Comparison of ENCODE assay signal across 24 cellular contexts in genomic region chr19:6963259-6963852, GRCh38. TPM values are rescaled to one million over a fixed set of nuclear protein-coding genes. Genes with fewer than 3 reads are reported as not detected.
"Had no signal": no experiment of that assay in that cellular context is flagged by ENCODE, and none has a peak within 500 bp of the region (broad histone marks: within the 10 kb centered on the region; RNA-seq: fewer than 3 reads in every experiment).

No MANE protein-coding gene starts in this region.

- H3K27ac Mint-ChIP-seq: activated naive CD4-positive, alpha-beta T cell treated with anti-CD3 and anti-CD28 coated beads, Interleukin-2, amount 10 ng/mL, durations not matched to agents 7 days and 5 days; activated naive CD8-positive, alpha-beta T cell treated with anti-CD3 and anti-CD28 coated beads, Interleukin-2, amount 10 ng/mL, durations not matched to agents 7 days and 5 days; activated T-helper 1 cell treated with anti-CD3 and anti-CD28 coated beads, Interleukin-12 subunit alpha, Interleukin-12 subunit beta, Interleukin-2, Interleukin-4 antibody, amounts not matched to agents 30 ng/mL and 10 ng/mL and 1 ng/mL, durations not matched to agents 14 hours and 24 hours and 36 hours; dendritic cell treated with granulocyte-macrophage colony-stimulating factor and Interleukin-4, amounts not matched to agents 40 ng/mL and 50 ng/mL, for 4 days; endodermal cell had no signal

- H3K27me3 ChIP-seq: tibial artery, upper lobe of right lung had no signal

- H3K36me3 Mint-ChIP-seq: activated naive CD4-positive, alpha-beta T cell treated with anti-CD3 and anti-CD28 coated beads, Interleukin-2, amount 10 ng/mL, durations not matched to agents 7 days and 5 days; naive thymus-derived CD8-positive, alpha-beta T cell had no signal

- H3K9me3 ChIP-seq: spleen, suprapubic skin, tibial artery, upper lobe of right lung had no signal

- DNase-seq: activated naive CD8-positive, alpha-beta T cell treated with anti-CD3 and anti-CD28 coated beads, Interleukin-2, amount 10 ng/mL, durations not matched to agents 7 days and 5 days; caudate nucleus; foreskin fibroblast; midbrain; posterior cingulate gyrus; right cardiac atrium; spleen; T1000; tibial artery; upper lobe of right lung had no signal

- H3K9me3 Mint-ChIP-seq: dendritic cell treated with granulocyte-macrophage colony-stimulating factor and Interleukin-4, amounts not matched to agents 40 ng/mL and 50 ng/mL, for 4 days had no signal

- H3K4me3 Mint-ChIP-seq: activated naive CD4-positive, alpha-beta T cell treated with anti-CD3 and anti-CD28 coated beads, Interleukin-2, amount 10 ng/mL, durations not matched to agents 7 days and 5 days; activated naive CD8-positive, alpha-beta T cell treated with anti-CD3 and anti-CD28 coated beads, Interleukin-2, amount 10 ng/mL, durations not matched to agents 7 days and 5 days; activated T-helper 1 cell treated with anti-CD3 and anti-CD28 coated beads, Interleukin-12 subunit alpha, Interleukin-12 subunit beta, Interleukin-2, Interleukin-4 antibody, amounts not matched to agents 30 ng/mL and 10 ng/mL and 1 ng/mL, durations not matched to agents 14 hours and 24 hours and 36 hours; dendritic cell treated with granulocyte-macrophage colony-stimulating factor and Interleukin-4, amounts not matched to agents 40 ng/mL and 50 ng/mL, for 4 days; endodermal cell; naive thymus-derived CD8-positive, alpha-beta T cell; neural crest cell had no signal

- H3K27ac ChIP-seq: spleen, suprapubic skin, tibial artery, upper lobe of right lung, WERI-Rb-1 had no signal

- H3K4me1 ChIP-seq: spleen, suprapubic skin, tibial artery, upper lobe of right lung had no signal

- H3K4me3 ChIP-seq: spleen, suprapubic skin, tibial artery, upper lobe of right lung had no signal

- H3K36me3 ChIP-seq: spleen, suprapubic skin, tibial artery, upper lobe of right lung, WERI-Rb-1 had no signal

- H3K4me1 Mint-ChIP-seq: activated naive CD4-positive, alpha-beta T cell treated with anti-CD3 and anti-CD28 coated beads, Interleukin-2, amount 10 ng/mL, durations not matched to agents 7 days and 5 days; endodermal cell; neural crest cell had no signal

- H3K27me3 Mint-ChIP-seq: dendritic cell treated with granulocyte-macrophage colony-stimulating factor and Interleukin-4, amounts not matched to agents 40 ng/mL and 50 ng/mL, for 4 days; naive thymus-derived CD8-positive, alpha-beta T cell had no signal

- ATAC-seq: activated CD4-positive, CD25-positive, alpha-beta regulatory T cell treated with anti-CD3 and anti-CD28 coated beads, Interleukin-2, amount 50 U/mL, for 24 hours; esophagus mucosa; naive thymus-derived CD8-positive, alpha-beta T cell; right cardiac atrium; upper lobe of right lung had no signal

RNA-seq across cellular contexts. Expression of gene MBD3L2B, which starts 57.9 kb away (rescaled TPM):
- total RNA-seq: activated CD8-positive, alpha-beta memory T cell treated with anti-CD3 and anti-CD28 coated beads for 36 hours; activated naive CD8-positive, alpha-beta T cell treated with anti-CD3 and anti-CD28 coated beads, Interleukin-2, amount 10 ng/mL, durations not matched to agents 7 days and 5 days; activated T-helper 1 cell treated with anti-CD3 and anti-CD28 coated beads, Interleukin-12 subunit alpha, Interleukin-12 subunit beta, Interleukin-2, Interleukin-4 antibody, amounts not matched to agents 30 ng/mL and 10 ng/mL and 1 ng/mL, durations not matched to agents 14 hours and 24 hours and 36 hours; endodermal cell; esophagus mucosa; kidney epithelial cell; lower leg skin; naive thymus-derived CD8-positive, alpha-beta T cell; neural crest cell; omental fat pad; right cardiac atrium; spleen; suprapubic skin; upper lobe of right lung had no signal
- polyA plus RNA-seq: naive thymus-derived CD8-positive, alpha-beta T cell; right cardiac atrium; spleen had no signal
